ENCODE assay signal across 11 cellular contexts in genomic region chr2:203498161-203498560, GRCh38. TPM values are rescaled to one million over a fixed set of nuclear protein-coding genes. Genes with fewer than 3 reads are reported as not detected.
DNase-seq lines count a peak whose midpoint lies in the region; ATAC-seq, FAIRE-seq and TF ChIP-seq lines count a peak whose summit lies in the region.
"Had no signal": no experiment of that assay in that cellular context is flagged by ENCODE, and none has a peak within 500 bp of the region (broad histone marks: within the 10 kb centered on the region; RNA-seq: fewer than 3 reads in every experiment).

No MANE protein-coding gene starts in this region.

- WGBS in K562 (ENCODE audit: insufficient coverage, low coverage, missing lambda C conversion rate) = 0% methylated on average over 4 of the region's 4 CpGs

- BruUV-seq in K562 (replicated peaks; lab: Mats Ljungman, UMichigan) = no TSS peak

- no peaks in the 10 kb centered on the region for H4K20me1 ChIP-seq in K562 (replicated peaks; ENCODE audit: control insufficient read depth, insufficient read depth, low read length)

- CTCF ChIA-PET in AG04449 (lab: Yijun Ruan, JAX) (no interaction called here), K562 (lab: Yijun Ruan, JAX; ENCODE audit: low intra/inter-chr PET ratio) (no interaction called here)

- no peak overlapping the region for H3K27ac ChIP-seq in K562 (ENCODE audit: extremely low read depth, low read depth, low read length)
- H3K27ac ChIP-seq in dorsolateral prefrontal cortex = peak overlapping the region in 2 of 59 donors; percentile 11 to 33

- H3K79me2 ChIP-seq in K562 (ENCODE audit: control insufficient read depth, insufficient read depth, low read length) = no peaks in the 10 kb centered on the region

- H3K36me3 ChIP-seq in K562 (ENCODE audit: control insufficient read depth, insufficient read depth, low read length) (no peaks in the 10 kb centered on the region), kidney epithelial cell (ENCODE audit: control insufficient read depth, insufficient read depth, low read length) (no peaks in the 10 kb centered on the region)

- TF ChIP-seq RAD21 in K562 (CRISPR knock-in tag; conservative IDR thresholded peaks at IDR 0.05 in 1 of 2, IDR thresholded peaks at IDR 0.05 in 1 of 2) = no peak

- intact Hi-C loops in K562 (cut with micrococcal nuclease) (no loop called here), dorsolateral prefrontal cortex (cut with DNase I) (no loop called here)

- DNase-seq in AG04449 (ENCODE audit: low read depth, low spot score) (peak; percentile 10), HT-29 (ENCODE audit: low spot score) (peak; percentile 70), K562 (ENCODE audit: extremely low read depth in 1 of 4, low spot score in 3 of 4) (peak in 1 of 4 experiments; percentile 5), kidney epithelial cell (ENCODE audit: low read depth) (peak; percentile 34), dorsolateral prefrontal cortex (no peak)
- DNase-seq in activated naive CD4-positive, alpha-beta T cell treated with Interleukin-2 at 50 U/mL for 16 hours = no peak
- DNase-seq: activated CD8-positive, alpha-beta memory T cell treated with anti-CD3 and anti-CD28 coated beads, Interleukin-2, amount 50 U/mL, for 48 hours; DND-41; NCI-H1930 had no signal

- POLR2A ChIA-PET in AG04449 (lab: Yijun Ruan, JAX) = no interaction called here
- POLR2A ChIA-PET in K562 (lab: Yijun Ruan, JAX) = no interaction called here

- TF ChIP-seq POLR2A in K562 (conservative IDR thresholded peaks at IDR 0.05) = no peak

- H3K9me1 ChIP-seq in K562 (ENCODE audit: control insufficient read depth, insufficient read depth, low read length) = no peaks in the 10 kb centered on the region

- TF ChIP-seq CTCF in AG04449 (IDR thresholded peaks at IDR 0.05; ENCODE audit: insufficient read depth, low read length, missing control alignments) (no peak), K562 (IDR thresholded peaks at IDR 0.05 in 2 of 3, conservative IDR thresholded peaks at IDR 0.05 in 1 of 3; ENCODE audit: insufficient read depth in 2 of 3, low read depth in 1 of 3, low read length in 3 of 3) (no peak), kidney epithelial cell (IDR thresholded peaks at IDR 0.05; ENCODE audit: insufficient read depth, low read length, poor library complexity, severe bottlenecking) (no peak), dorsolateral prefrontal cortex (IDR thresholded peaks at IDR 0.05 in 54 of 56, conservative IDR thresholded peaks at IDR 0.05 in 2 of 56; ENCODE audit: low read depth in 1 of 56, partially characterized antibody in 56 of 56) (no peak)

- no peak for TF ChIP-seq EP300 in K562 (IDR thresholded peaks at IDR 0.05; ENCODE audit: low read length)

- no peak for FAIRE-seq in K562 (lab: Jason Lieb, UNC)

- H3K4me3 ChIP-seq in AG04449 (ENCODE audit: low read depth, low read length) = no peak overlapping the region
- H3K4me3 ChIP-seq in K562 = no peak overlapping the region
- no peak overlapping the region for H3K4me3 ChIP-seq in kidney epithelial cell (ENCODE audit: low read depth, low read length)
- H3K4me3 ChIP-seq in dorsolateral prefrontal cortex = no peak overlapping the region

- H3K4me1 ChIP-seq in K562 (replicated peaks in 1 of 2; ENCODE audit: control insufficient read depth in 2 of 2, insufficient read depth in 2 of 2, low read length in 2 of 2) = no peaks in the 10 kb centered on the region

- H2AFZ ChIP-seq in K562 (ENCODE audit: low read depth, low read length) = no peak overlapping the region

- H3K9me3 ChIP-seq in K562 (replicated peaks; ENCODE audit: control insufficient read depth, insufficient read depth, low read depth, low read length) = no peaks in the 10 kb centered on the region

- H3K4me2 ChIP-seq in K562 (ENCODE audit: insufficient read depth, low read length) = no peak overlapping the region

- ATAC-seq in K562 (no peak), GM18870 (IDR thresholded peaks at IDR 0.05; ENCODE audit: unreplicated experiment) (no peak), HG03571 (IDR thresholded peaks at IDR 0.05; ENCODE audit: unreplicated experiment) (no peak)

- H3K27me3 ChIP-seq in K562 (ENCODE audit: control insufficient read depth in 2 of 2, insufficient read depth in 2 of 2, low read length in 2 of 2) (no peaks in the 10 kb centered on the region; a peak in 2 of 5 replicates), kidney epithelial cell (ENCODE audit: control insufficient read depth, insufficient read depth, low read length) (no peaks in the 10 kb centered on the region), dorsolateral prefrontal cortex (no peaks in the 10 kb centered on the region)

- H3K9ac ChIP-seq in K562 (ENCODE audit: insufficient read depth in 1 of 2, low read depth in 2 of 2, low read length in 2 of 2) = no peak overlapping the region

- in situ Hi-C loops in K562 (cut with MboI) = no loop called here

TF ChIP-seq in K562, 482 proteins besides CTCF, POLR2A, EP300 and RAD21 (continues in another document):
- TF ChIP-seq, protein P1, sequence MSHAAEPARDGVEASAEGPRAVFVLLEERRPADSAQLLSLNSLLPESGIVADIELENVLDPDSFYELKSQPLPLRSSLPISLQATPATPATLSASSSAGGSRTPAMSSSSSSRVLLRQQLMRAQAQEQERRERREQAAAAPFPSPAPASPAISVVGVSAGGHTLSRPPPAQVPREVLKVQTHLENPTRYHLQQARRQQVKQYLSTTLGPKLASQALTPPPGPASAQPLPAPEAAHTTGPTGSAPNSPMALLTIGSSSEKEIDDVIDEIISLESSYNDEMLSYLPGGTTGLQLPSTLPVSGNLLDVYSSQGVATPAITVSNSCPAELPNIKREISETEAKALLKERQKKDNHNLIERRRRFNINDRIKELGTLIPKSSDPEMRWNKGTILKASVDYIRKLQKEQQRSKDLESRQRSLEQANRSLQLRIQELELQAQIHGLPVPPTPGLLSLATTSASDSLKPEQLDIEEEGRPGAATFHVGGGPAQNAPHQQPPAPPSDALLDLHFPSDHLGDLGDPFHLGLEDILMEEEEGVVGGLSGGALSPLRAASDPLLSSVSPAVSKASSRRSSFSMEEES (CRISPR knock-in tag; IDR thresholded peaks at IDR 0.05) = peak; percentile 59; the same call in 1 of the 2 replicates
- TF ChIP-seq SUPT5H (IDR thresholded peaks at IDR 0.05) (no peak), SNRNP70 (optimal IDR thresholded peaks at IDR 0.05; ENCODE audit: low read depth, low read length) (no peak), ZNF717 (CRISPR knock-in tag; IDR thresholded peaks at IDR 0.05) (no peak), ZKSCAN3 (CRISPR knock-in tag; IDR thresholded peaks at IDR 0.05) (no peak)
- TF ChIP-seq, protein P2, sequence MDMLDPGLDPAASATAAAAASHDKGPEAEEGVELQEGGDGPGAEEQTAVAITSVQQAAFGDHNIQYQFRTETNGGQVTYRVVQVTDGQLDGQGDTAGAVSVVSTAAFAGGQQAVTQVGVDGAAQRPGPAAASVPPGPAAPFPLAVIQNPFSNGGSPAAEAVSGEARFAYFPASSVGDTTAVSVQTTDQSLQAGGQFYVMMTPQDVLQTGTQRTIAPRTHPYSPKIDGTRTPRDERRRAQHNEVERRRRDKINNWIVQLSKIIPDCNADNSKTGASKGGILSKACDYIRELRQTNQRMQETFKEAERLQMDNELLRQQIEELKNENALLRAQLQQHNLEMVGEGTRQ (CRISPR knock-in tag; IDR thresholded peaks at IDR 0.05) = no peak
- TF ChIP-seq, protein P3, sequence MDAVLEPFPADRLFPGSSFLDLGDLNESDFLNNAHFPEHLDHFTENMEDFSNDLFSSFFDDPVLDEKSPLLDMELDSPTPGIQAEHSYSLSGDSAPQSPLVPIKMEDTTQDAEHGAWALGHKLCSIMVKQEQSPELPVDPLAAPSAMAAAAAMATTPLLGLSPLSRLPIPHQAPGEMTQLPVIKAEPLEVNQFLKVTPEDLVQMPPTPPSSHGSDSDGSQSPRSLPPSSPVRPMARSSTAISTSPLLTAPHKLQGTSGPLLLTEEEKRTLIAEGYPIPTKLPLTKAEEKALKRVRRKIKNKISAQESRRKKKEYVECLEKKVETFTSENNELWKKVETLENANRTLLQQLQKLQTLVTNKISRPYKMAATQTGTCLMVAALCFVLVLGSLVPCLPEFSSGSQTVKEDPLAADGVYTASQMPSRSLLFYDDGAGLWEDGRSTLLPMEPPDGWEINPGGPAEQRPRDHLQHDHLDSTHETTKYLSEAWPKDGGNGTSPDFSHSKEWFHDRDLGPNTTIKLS (IDR thresholded peaks at IDR 0.05; ENCODE audit: borderline replicate concordance, low read depth) = no peak
- TF ChIP-seq, protein P4, sequence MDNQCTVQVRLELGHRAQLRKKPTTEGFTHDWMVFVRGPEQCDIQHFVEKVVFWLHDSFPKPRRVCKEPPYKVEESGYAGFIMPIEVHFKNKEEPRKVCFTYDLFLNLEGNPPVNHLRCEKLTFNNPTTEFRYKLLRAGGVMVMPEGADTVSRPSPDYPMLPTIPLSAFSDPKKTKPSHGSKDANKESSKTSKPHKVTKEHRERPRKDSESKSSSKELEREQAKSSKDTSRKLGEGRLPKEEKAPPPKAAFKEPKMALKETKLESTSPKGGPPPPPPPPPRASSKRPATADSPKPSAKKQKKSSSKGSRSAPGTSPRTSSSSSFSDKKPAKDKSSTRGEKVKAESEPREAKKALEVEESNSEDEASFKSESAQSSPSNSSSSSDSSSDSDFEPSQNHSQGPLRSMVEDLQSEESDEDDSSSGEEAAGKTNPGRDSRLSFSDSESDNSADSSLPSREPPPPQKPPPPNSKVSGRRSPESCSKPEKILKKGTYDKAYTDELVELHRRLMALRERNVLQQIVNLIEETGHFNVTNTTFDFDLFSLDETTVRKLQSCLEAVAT (IDR thresholded peaks at IDR 0.05) = no peak

RNA-seq across cellular contexts. Expression of gene RAPH1, which starts 36.9 kb away (rescaled TPM):
- total RNA-seq in HT-29 (2014; rRNA removed; shearing (Covaris generic)) = 6.8 and 7.1 TPM in 2 replicates
- 0.65 and 1.7 TPM in 2 replicates for total RNA-seq in K562 (2011; cell fraction: chromatin; rRNA removed; ENCODE audit: low replicate concordance)
- 0.26 and 1.5 TPM in 2 replicates for total RNA-seq in K562 (2011; cell fraction: nucleolus; rRNA removed)
- 0.53 and 0.59 TPM in 2 replicates for total RNA-seq in K562 (2011; cell fraction: nucleoplasm; rRNA removed)
- total RNA-seq in K562 (2014; rRNA removed) = 0.41 and 1.2 TPM in 2 replicates
- 0.25 and 0.73 TPM in 2 replicates for total RNA-seq in K562 (2014; rRNA removed; fragmentation: Illumina TruSeq; extraction: Trizol)
- total RNA-seq in K562 (2015; rRNA removed; fragmentation: Illumina TruSeq; extraction: Trizol) = 0.15 and 0.18 TPM in 2 replicates
- 0.71 and 0.74 TPM in 2 replicates for total RNA-seq in K562 (2021)
- polyA plus RNA-seq in K562 (2011; rRNA removed) = 0.41 and 0.64 TPM in 2 replicates
- polyA plus RNA-seq in K562 (2011; cell fraction: cytosol; rRNA removed) = 0.06 and 0.31 TPM in 2 replicates
- 0.31 TPM in 2 replicates for polyA plus RNA-seq in K562 (2011; cell fraction: nucleus; rRNA removed)
- 0.14 and 0.28 TPM in 2 replicates for polyA plus RNA-seq in K562 (2012)
- polyA plus RNA-seq in K562 (2014; fragmentation: Illumina TruSeq; extraction: Trizol) = 0.26 and 0.55 TPM in 2 replicates
- polyA plus RNA-seq in K562 (2014; fragmentation: Nextera tagmentation; extraction: Ambion mirVana) = under 1 TPM; 0.07 to 0.27 TPM
- 0.13 and 1.8 TPM in 2 replicates for polyA plus RNA-seq in K562 (2014; rRNA removed)
- 0.75 and 1.8 TPM in 2 replicates for polyA minus RNA-seq in K562 (2011; rRNA and poly(A)+ RNA removed)
- 0.38 and 0.82 TPM in 2 replicates for polyA minus RNA-seq in K562 (2011; cell fraction: cytosol; rRNA and poly(A)+ RNA removed)
- polyA minus RNA-seq in K562 (2011; cell fraction: nucleus; rRNA and poly(A)+ RNA removed) = 0.13 and 0.22 TPM in 2 replicates
- total RNA-seq in kidney epithelial cell = 18.0 and 28.9 TPM in 2 replicates
- total RNA-seq in dorsolateral prefrontal cortex = 10 to 100 TPM; 17.3 to 71.2 (median 39.5) TPM

Comparison
In these comparisons a context has a peak if more than half of its experiments do, and no peak if none do; other contexts are left out.
1. DNase-seq: peak in AG04449 (single experiment), HT-29 (single experiment) and kidney epithelial cell (single experiment); none in activated naive CD4-positive, alpha-beta T cell treated with Interleukin-2 at 50 U/mL for 16 hours (single experiment) and dorsolateral prefrontal cortex (0 of 10).